9 cellular contexts compared by ENCODE assay signal in genomic region chr17:50272246-50272645, GRCh38. TPM values are rescaled to one million over a fixed set of nuclear protein-coding genes. Genes with fewer than 3 reads are reported as not detected.
A peak's percentile ranks its signal among the peaks of the same experiment; 100 is the strongest.
DNase-seq lines count a peak whose midpoint lies in the region; ATAC-seq and TF ChIP-seq lines count a peak whose summit lies in the region.
"Had no signal": no experiment of that assay in that cellular context is flagged by ENCODE, and none has a peak within 500 bp of the region (broad histone marks: within the 10 kb centered on the region; RNA-seq: fewer than 3 reads in every experiment).

No MANE protein-coding gene starts in this region.

- 0 out of 2 replicates have a peak overlapping the region, but pooled peaks have one; percentile 67 for H3K9ac ChIP-seq in OCI-LY3 (ENCODE audit: low read length)
- H3K9ac ChIP-seq in endodermal cell (ENCODE audit: extremely low read depth, low read length, poor library complexity, severe bottlenecking) = no peak overlapping the region

- TF ChIP-seq CTCF in OCI-LY3 (IDR thresholded peaks at IDR 0.05; ENCODE audit: low read depth, low read length) = no peak
- TF ChIP-seq CTCF in endodermal cell (conservative IDR thresholded peaks at IDR 0.05) = no peak
- no peak for TF ChIP-seq CTCF in osteoblast (IDR thresholded peaks at IDR 0.05; ENCODE audit: extremely low read depth, low read depth, low read length)

- H3K79me2 ChIP-seq in OCI-LY3 (ENCODE audit: low read length) (peaks cover 13% of the 10 kb centered on the region), osteoblast (ENCODE audit: insufficient read depth, low read length) (peaks cover 39% of the 10 kb centered on the region)

- H3K4me1 ChIP-seq in OCI-LY3 (ENCODE audit: low read length) = peaks cover 34% of the 10 kb centered on the region
- H3K4me1 ChIP-seq in endodermal cell (ENCODE audit: control insufficient read depth, insufficient read depth, low read length) = no peaks in the 10 kb centered on the region
- H3K4me1 ChIP-seq in osteoblast (ENCODE audit: insufficient read depth, low read length) = peaks cover 60% of the 10 kb centered on the region

- no peak for ATAC-seq in HG02571 (IDR thresholded peaks at IDR 0.05; ENCODE audit: unreplicated experiment)

- H4K20me1 ChIP-seq in OCI-LY3 (ENCODE audit: insufficient read depth, low read length) = no peaks in the 10 kb centered on the region
- no peaks in the 10 kb centered on the region for H4K20me1 ChIP-seq in osteoblast (ENCODE audit: insufficient read depth, low read length)

- no peak overlapping the region for H3K27ac Mint-ChIP-seq in endodermal cell

- peaks cover 37% of the 10 kb centered on the region for H3K4me1 Mint-ChIP-seq in endodermal cell

- no peaks in the 10 kb centered on the region for H3K27me3 ChIP-seq in OCI-LY3 (ENCODE audit: low read depth, low read length)
- no peaks in the 10 kb centered on the region for H3K27me3 ChIP-seq in endodermal cell (ENCODE audit: control insufficient read depth, insufficient read depth, low read length, poor library complexity, severe bottlenecking)
- no peaks in the 10 kb centered on the region for H3K27me3 ChIP-seq in osteoblast (ENCODE audit: insufficient read depth, low read length)

- H3K36me3 ChIP-seq in OCI-LY3 (replicated peaks; ENCODE audit: low read depth, low read length) = no peaks in the 10 kb centered on the region
- no peaks in the 10 kb centered on the region for H3K36me3 ChIP-seq in endodermal cell (ENCODE audit: control insufficient read depth, insufficient read depth, low read length)
- H3K36me3 ChIP-seq in osteoblast (ENCODE audit: insufficient read depth, low read length) = no peaks in the 10 kb centered on the region

- WGBS in endodermal cell (ENCODE audit: insufficient coverage in 1 of 2, insufficient read length in 1 of 2), 2 experiments = 53 to 83% methylated on average over 2 to 5 of the region's 7 CpGs

- no peaks in the 10 kb centered on the region for H3K36me3 Mint-ChIP-seq in endodermal cell (ENCODE audit: low read depth)

- no peaks in the 10 kb centered on the region for H3K9me3 Mint-ChIP-seq in endodermal cell

- DNase-seq in AG20443 (ENCODE audit: low spot score) (peak; percentile 8), endodermal cell (peak; percentile 49), osteoblast (ENCODE audit: insufficient read length, low spot score, missing footprints) (peak; percentile 64), DMS53 (lab: John Stamatoyannopoulos, UW) (no peak), pons (ENCODE audit: low spot score) (no peak), T1000 (lab: John Stamatoyannopoulos, UW) (no peak)

- peak overlapping the region; percentile 71 for H3K4me2 ChIP-seq in OCI-LY3 (ENCODE audit: low read length)
- peak overlapping the region; percentile 94 for H3K4me2 ChIP-seq in osteoblast (ENCODE audit: insufficient read depth, low read length)

- H3K4me3 ChIP-seq in OCI-LY3 (ENCODE audit: low read length) (peak overlapping the region; percentile 78), endodermal cell (ENCODE audit: low read length) (no peak overlapping the region), osteoblast (ENCODE audit: insufficient read depth, low read length) (peak overlapping the region; percentile 82)

- H2AFZ ChIP-seq in OCI-LY3 (ENCODE audit: low read depth, low read length) = no peak overlapping the region; the same call in 1 of the 2 replicates
- H2AFZ ChIP-seq in osteoblast (ENCODE audit: low read length) = no peak overlapping the region

- no peak overlapping the region for H3K27ac ChIP-seq in OCI-LY3 (ENCODE audit: low read length)
- H3K27ac ChIP-seq in endodermal cell (ENCODE audit: low read depth, low read length) = no peak overlapping the region
- peak overlapping the region; percentile 94 for H3K27ac ChIP-seq in osteoblast (ENCODE audit: low read depth, low read length)

- H3K27me3 Mint-ChIP-seq in endodermal cell (ENCODE audit: insufficient read depth) = peaks cover 10% of the 10 kb centered on the region

- peak overlapping the region; percentile 70 for H3K4me3 Mint-ChIP-seq in endodermal cell

- H3K9me3 ChIP-seq in OCI-LY3 (ENCODE audit: insufficient read depth, low read length) (no peaks in the 10 kb centered on the region), endodermal cell (ENCODE audit: control insufficient read depth, low read length) (no peaks in the 10 kb centered on the region), osteoblast (ENCODE audit: low read depth, low read length) (no peaks in the 10 kb centered on the region)

RNA-seq across cellular contexts. Expression of gene TMEM92, which starts 2.0 kb away (rescaled TPM):
- total RNA-seq in endodermal cell = 10 to 100 TPM; 34.3 to 35.8 TPM
- 9.6 TPM for polyA plus RNA-seq in endodermal cell (2013, experiment 1 of 2)
- polyA plus RNA-seq in endodermal cell (2013, experiment 2 of 2) = 8.7 TPM
- under 0.01 and 0.36 TPM in 2 replicates for total RNA-seq in osteoblast
- total RNA-seq: lung microvascular endothelial cell had no signal

Comparison
In these comparisons a context has a peak if more than half of its experiments do, and no peak if none do; other contexts are left out.
1. DNase-seq: peak in AG20443 (single experiment), endodermal cell (single experiment) and osteoblast (single experiment); none in DMS53 (single experiment), pons (single experiment) and T1000 (single experiment).
2. RNA of gene TMEM92, which starts 2.0 kb away (total RNA-seq): 34.3 to 35.8 TPM in endodermal cell; under 0.01 to 0.36 TPM in osteoblast; every median in the first group is over 10 times any median in the second.